13 cellular contexts compared by ENCODE assay signal in genomic region chr2:173230181-173230580, GRCh38.
DNase-seq lines count a peak whose midpoint lies in the region; ATAC-seq and TF ChIP-seq lines count a peak whose summit lies in the region.
"Had no signal": no experiment of that assay in that cellular context is flagged by ENCODE, and none has a peak within 500 bp of the region (broad histone marks: within the 10 kb centered on the region; RNA-seq: fewer than 3 reads in every experiment).

No MANE protein-coding gene starts in this region.

- WGBS in thyroid gland, 2 donors, result 88 to 89% methylated on average over 5 of the region's 5 CpGs

- H3K4me1 ChIP-seq in lower lobe of right lung (peaks cover 15% of the 10 kb centered on the region), thyroid gland (peaks cover 20 to 30% of the 10 kb centered on the region in 2 donors)
- H3K4me1 ChIP-seq: BE2C had no signal

- no peak for ATAC-seq in lower lobe of right lung
- ATAC-seq: A549; CD8-positive, alpha-beta T cell; GM23338 had no signal

- TF ChIP-seq CTCF in C4-2B (conservative IDR thresholded peaks at IDR 0.05) (no peak), LNCaP clone FGC (IDR thresholded peaks at IDR 0.05; ENCODE audit: control insufficient read depth, extremely low read depth, insufficient read depth) (no peak), lower lobe of right lung (IDR thresholded peaks at IDR 0.05) (no peak), thyroid gland (IDR thresholded peaks at IDR 0.05) (no peak)

- H3K4me3 ChIP-seq in LNCaP clone FGC (ENCODE audit: low read depth, low read length) (no peak overlapping the region), lower lobe of right lung (no peak overlapping the region), thyroid gland (replicated peaks in 1 of 3) (no peak overlapping the region)
- H3K4me3 ChIP-seq: A549, GM23338 had no signal

- peaks cover 29% of the 10 kb centered on the region for H3K36me3 ChIP-seq in lower lobe of right lung
- H3K36me3 ChIP-seq in thyroid gland, result no peaks in the 10 kb centered on the region
- H3K36me3 ChIP-seq: BE2C had no signal

- no peak for TF ChIP-seq POLR2A in thyroid gland (IDR thresholded peaks at IDR 0.05)

- DNase-seq in LNCaP clone FGC (ENCODE audit: low read depth) (peak; percentile 72), lower lobe of right lung (no peak), thyroid gland (no peak), GDM1 (lab: John Stamatoyannopoulos, UW) (no peak)
- DNase-seq in activated CD4-positive, alpha-beta T cell treated with anti-CD3 and anti-CD28 coated beads for 48 hours, result no peak
- DNase-seq: BE2C; CD8-positive, alpha-beta T cell; COR-L47; H7; IMR-90 had no signal

- H3K27ac ChIP-seq in C4-2B (peak overlapping the region; percentile 49), lower lobe of right lung (peak overlapping the region; percentile 68), thyroid gland (peak overlapping the region; percentile 74 to 95 (median 84))
- H3K27ac ChIP-seq: A549 had no signal

- intact Hi-C loops in lower lobe of right lung (cut with DNase I) (no loop called here), thyroid gland (cut with DNase I) (no loop called here)

- H3K27me3 ChIP-seq in lower lobe of right lung (ENCODE audit: low read depth), result no peaks in the 10 kb centered on the region
- no peaks in the 10 kb centered on the region for H3K27me3 ChIP-seq in thyroid gland
- H3K27me3 ChIP-seq: BE2C had no signal

- H3K9me3 ChIP-seq in lower lobe of right lung (no peaks in the 10 kb centered on the region), thyroid gland (no peaks in the 10 kb centered on the region)
- H3K9me3 ChIP-seq: A549, BE2C had no signal
